Comparison of ENCODE assay signal across 8 cellular contexts in genomic region chr3:187669675-187670504, GRCh38. TPM values are rescaled to one million over a fixed set of nuclear protein-coding genes. Genes with fewer than 3 reads are reported as not detected.
DNase-seq lines count a peak whose midpoint lies in the region; ATAC-seq and TF ChIP-seq lines count a peak whose summit lies in the region.

SST (minus strand) TSS chr3:187670394; CDS start chr3:187670291, 103 bp downstream.

- H3K4me1 Mint-ChIP-seq in Caco-2 (ENCODE audit: low read depth, unreplicated experiment): peaks cover 8% of the 10 kb centered on the region

- CTCF ChIA-PET in Caco-2 (lab: Charles Lee) (interaction anchor here (0.7 to 0.9 kb wide), 2 partner anchors 8 to 23 kb away, joined by 3 read pairs; no protein-coding TSS in a partner anchor), mammary epithelial cell (lab: Charles Lee; ENCODE audit: low non-redundant PET) (no interaction called here)

- BruUV-seq in Caco-2 (replicated peaks; lab: Mats Ljungman, UMichigan) (no TSS peak), mammary epithelial cell (replicated peaks; lab: Mats Ljungman, UMichigan) (no TSS peak)

- H4K20me1 ChIP-seq in mammary epithelial cell (ENCODE audit: insufficient read depth, low read length) (no peaks in the 10 kb centered on the region), osteoblast (ENCODE audit: insufficient read depth, low read length) (no peaks in the 10 kb centered on the region)

- no peak within 1 kb of the TSS for H3K27ac Mint-ChIP-seq in Caco-2 (ENCODE audit: unreplicated experiment)

- no peaks in the 10 kb centered on the region for H3K79me2 ChIP-seq in mammary epithelial cell (ENCODE audit: insufficient read depth, low read length)
- no peaks in the 10 kb centered on the region for H3K79me2 ChIP-seq in osteoblast (ENCODE audit: insufficient read depth, low read length)

- H2AFZ ChIP-seq in mammary epithelial cell (ENCODE audit: low read depth, low read length) (no peak within 1 kb of the TSS), osteoblast (ENCODE audit: low read length) (no peak within 1 kb of the TSS)

- peaks cover 12% of the 10 kb centered on the region for H3K27me3 Mint-ChIP-seq in Caco-2 (ENCODE audit: insufficient read depth, unreplicated experiment)

- H3K4me1 ChIP-seq in Caco-2 (peaks cover 13% of the 10 kb centered on the region; the same call in 1 of the 2 replicates), mammary epithelial cell (ENCODE audit: insufficient read depth, low read length) (no peaks in the 10 kb centered on the region), lower lobe of right lung (no peaks in the 10 kb centered on the region), osteoblast (ENCODE audit: insufficient read depth, low read length) (no peaks in the 10 kb centered on the region)

- H3K36me3 ChIP-seq in Caco-2 (ENCODE audit: control insufficient read depth, insufficient read depth, low read length) (no peaks in the 10 kb centered on the region), mammary epithelial cell (ENCODE audit: insufficient read depth, low read length) (no peaks in the 10 kb centered on the region), lower lobe of right lung (no peaks in the 10 kb centered on the region), osteoblast (ENCODE audit: insufficient read depth, low read length) (no peaks in the 10 kb centered on the region)

- H3K36me3 Mint-ChIP-seq in Caco-2 (ENCODE audit: insufficient read depth, unreplicated experiment): peaks cover 6% of the 10 kb centered on the region

- H3K4me3 ChIP-seq in Caco-2 (ENCODE audit: low read depth, low read length) (no peak within 1 kb of the TSS), LNCaP clone FGC (ENCODE audit: low read depth, low read length) (no peak within 1 kb of the TSS), mammary epithelial cell (replicated peaks in 1 of 3; ENCODE audit: insufficient read depth in 1 of 3, low read depth in 2 of 3, low read length in 3 of 3) (no peak within 1 kb of the TSS), lower lobe of right lung (no peak within 1 kb of the TSS), osteoblast (ENCODE audit: insufficient read depth, low read length) (no peak within 1 kb of the TSS)

- no peak within 1 kb of the TSS for H3K4me3 Mint-ChIP-seq in Caco-2 (ENCODE audit: unreplicated experiment)

- in situ Hi-C loops in mammary epithelial cell (cut with MboI; ENCODE audit: low sequenced_read_pairs in 2 of 2): loop anchor here in 1 of 2 donors (10.0 kb wide), 1 partner anchor 445 kb away; no protein-coding TSS in a partner anchor

- peak; percentile 53 to 64 for ATAC-seq in lower lobe of right lung
- no peak for ATAC-seq in HG02973 (IDR thresholded peaks at IDR 0.05; ENCODE audit: unreplicated experiment)
- ATAC-seq in GM19455 (IDR thresholded peaks at IDR 0.05; ENCODE audit: unreplicated experiment): no peak

- dilution Hi-C loops in mammary epithelial cell (cut with HindIII; ENCODE audit: low sequenced_read_pairs): no loop called here

- intact Hi-C loops in Caco-2 (cut with micrococcal nuclease; ENCODE audit: unreplicated experiment) (no loop called here), mammary epithelial cell (cut with micrococcal nuclease) (no loop called here), lower lobe of right lung (cut with DNase I) (loop anchor here (10.0 kb wide), 1 partner anchor 445 kb away; no protein-coding TSS in a partner anchor)

- no peaks in the 10 kb centered on the region for H3K27me3 ChIP-seq in Caco-2 (replicated peaks; ENCODE audit: control insufficient read depth, insufficient read depth, low read length)
- peaks cover 4% of the 10 kb centered on the region for H3K27me3 ChIP-seq in mammary epithelial cell (ENCODE audit: insufficient read depth, low read length)
- peaks cover 56% of the 10 kb centered on the region for H3K27me3 ChIP-seq in lower lobe of right lung (ENCODE audit: low read depth)
- H3K27me3 ChIP-seq in osteoblast (ENCODE audit: insufficient read depth, low read length): peaks cover 29% of the 10 kb centered on the region

- POLR2A ChIA-PET in Caco-2 (lab: Charles Lee): no interaction called here

- peak; percentile 59 to 71 for DNase-seq in Caco-2
- DNase-seq in LNCaP clone FGC (ENCODE audit: low read depth): peak; percentile 19
- peak; percentile 52 for DNase-seq in mammary epithelial cell
- peak; percentile 47 for DNase-seq in lower lobe of right lung
- DNase-seq in SKM-1 (lab: John Stamatoyannopoulos, UW; ENCODE audit: unreplicated experiment): no peak
- no peak for DNase-seq in osteoblast (ENCODE audit: insufficient read length, low spot score, missing footprints)

- no peak for TF ChIP-seq CTCF in Caco-2 (IDR thresholded peaks at IDR 0.05; ENCODE audit: insufficient read depth in 1 of 2, low read depth in 1 of 2, low read length in 1 of 2, severe bottlenecking in 1 of 2, unreplicated experiment in 1 of 2)
- TF ChIP-seq CTCF in LNCaP clone FGC (IDR thresholded peaks at IDR 0.05; ENCODE audit: control insufficient read depth, extremely low read depth, insufficient read depth): no peak
- no peak for TF ChIP-seq CTCF in mammary epithelial cell (conservative IDR thresholded peaks at IDR 0.05 in 1 of 2, IDR thresholded peaks at IDR 0.05 in 1 of 2; ENCODE audit: extremely low read depth in 1 of 2, insufficient read depth in 1 of 2, low read depth in 1 of 2, low read length in 2 of 2)
- no peak for TF ChIP-seq CTCF in lower lobe of right lung (IDR thresholded peaks at IDR 0.05)
- no peak for TF ChIP-seq CTCF in osteoblast (IDR thresholded peaks at IDR 0.05; ENCODE audit: extremely low read depth, low read depth, low read length)

- no peaks in the 10 kb centered on the region for H3K9me3 ChIP-seq in Caco-2
- no peaks in the 10 kb centered on the region for H3K9me3 ChIP-seq in mammary epithelial cell (replicated peaks; ENCODE audit: insufficient read depth, low read length)
- H3K9me3 ChIP-seq in lower lobe of right lung: no peaks in the 10 kb centered on the region
- H3K9me3 ChIP-seq in osteoblast (ENCODE audit: low read depth, low read length): no peaks in the 10 kb centered on the region

- H3K4me2 ChIP-seq in mammary epithelial cell (ENCODE audit: insufficient read depth, low read depth, low read length): no peak within 1 kb of the TSS
- no peak within 1 kb of the TSS for H3K4me2 ChIP-seq in osteoblast (ENCODE audit: insufficient read depth, low read length)

- 16% methylated on average over 40 of the region's 46 CpGs for WGBS in mammary epithelial cell (ENCODE audit: low coverage, missing lambda C conversion rate)

- no peak within 1 kb of the TSS for H3K27ac ChIP-seq in mammary epithelial cell (ENCODE audit: insufficient read depth, low read depth, low read length)
- no peak within 1 kb of the TSS for H3K27ac ChIP-seq in lower lobe of right lung
- H3K27ac ChIP-seq in osteoblast (ENCODE audit: low read depth, low read length): no peak within 1 kb of the TSS

- no peak within 1 kb of the TSS for H3K9ac ChIP-seq in mammary epithelial cell (ENCODE audit: insufficient read depth, low read length)

- H3K9me3 Mint-ChIP-seq in Caco-2 (ENCODE audit: unreplicated experiment): no peaks in the 10 kb centered on the region

RNA-seq across cellular contexts. Expression of gene SST, which starts in this region (rescaled TPM):
- not detected in 2 replicates for total RNA-seq in Caco-2 (2022)
- total RNA-seq in mammary epithelial cell: not detected
- polyA plus RNA-seq in mammary epithelial cell: not detected
- polyA minus RNA-seq in mammary epithelial cell: not detected
- total RNA-seq in lower lobe of right lung: not detected
- total RNA-seq in osteoblast: not detected in 2 replicates

Comparison
In these comparisons a context has a peak if more than half of its experiments do, and no peak if none do; other contexts are left out.
1. Peak in DNase-seq in Caco-2; RNA of the gene not detected or under 1 TPM.
2. Peak in DNase-seq in mammary epithelial cell; RNA of the gene not detected or under 1 TPM.
3. Peak in DNase-seq and ATAC-seq in lower lobe of right lung; RNA of the gene not detected or under 1 TPM.